Comparison of ENCODE assay signal across 8 cellular contexts in the genomic region with DNA sequence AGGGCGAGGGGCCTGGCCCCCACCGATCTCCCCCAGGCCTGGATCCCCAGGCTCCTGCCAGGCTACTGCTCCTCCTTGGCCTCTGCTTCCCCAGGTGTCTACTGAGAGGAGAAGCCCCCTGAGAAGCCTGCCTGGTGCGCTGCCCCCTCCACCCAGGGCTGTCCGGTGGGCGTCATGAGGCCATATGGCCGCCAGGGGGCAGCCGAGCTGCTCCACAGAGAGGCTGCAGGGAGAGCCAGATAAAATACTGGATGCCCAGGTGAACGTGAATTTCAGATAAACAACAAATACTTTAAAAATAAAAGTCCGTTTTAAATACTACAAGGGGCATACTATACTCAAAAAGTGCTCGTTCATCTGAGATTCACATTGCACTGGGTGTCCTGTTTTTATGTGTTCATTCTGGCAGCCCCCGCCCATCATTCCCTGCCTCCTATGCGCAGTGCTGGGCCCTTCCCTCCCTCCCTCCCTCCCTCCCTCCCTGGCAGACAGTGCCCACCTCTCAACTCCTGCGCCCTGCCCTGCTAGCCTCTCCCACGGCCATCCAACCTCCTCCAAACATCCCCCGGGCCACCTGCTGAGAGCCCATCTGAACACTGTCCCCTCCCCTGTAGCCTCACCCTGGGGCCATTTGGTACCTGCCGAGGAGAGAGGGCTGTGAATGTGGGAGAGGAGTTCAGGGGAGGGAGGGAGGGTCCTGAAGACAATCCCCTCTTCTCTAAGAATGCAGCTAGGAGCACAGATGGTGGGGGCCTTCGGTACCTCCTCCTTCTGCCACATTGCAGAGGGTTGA. TPM values are rescaled to one million over a fixed set of nuclear protein-coding genes. Genes with fewer than 3 reads are reported as not detected.
DNase-seq lines count a peak whose midpoint lies in the region; ATAC-seq and TF ChIP-seq lines count a peak whose summit lies in the region.

No MANE protein-coding gene starts in this region.

- CTCF ChIA-PET in BJ (lab: Yijun Ruan, JAX): interaction anchor here (0.6 to 4.5 kb wide), 28 partner anchors 8 to 519 kb away, joined by 3 to 25 read pairs (median 4); no protein-coding TSS in a partner anchor
- CTCF ChIA-PET in OCI-LY7 (lab: Charles Lee; ENCODE audit: unreplicated experiment): no interaction called here

- H3K4me3 ChIP-seq in BJ (ENCODE audit: low read depth, low read length) (no peak overlapping the region), H7 (ENCODE audit: insufficient read depth, low read depth, low read length) (no peak overlapping the region), OCI-LY7 (ENCODE audit: low read depth, low read length, poor library complexity, severe bottlenecking) (no peak overlapping the region), esophagus squamous epithelium (no peak overlapping the region), suprapubic skin (no peak overlapping the region)

- BruUV-seq in OCI-LY7 (replicated peaks; lab: Mats Ljungman, UMichigan): no TSS peak

- H2AFZ ChIP-seq in OCI-LY7 (ENCODE audit: low read length): no peak overlapping the region

- H3K36me3 ChIP-seq in BJ (ENCODE audit: control insufficient read depth, insufficient read depth, low read length) (no peaks in the 10 kb centered on the region), H7 (replicated peaks; ENCODE audit: control insufficient read depth, insufficient read depth, low read length) (no peaks in the 10 kb centered on the region), OCI-LY7 (ENCODE audit: insufficient read depth, low read length) (no peaks in the 10 kb centered on the region), esophagus squamous epithelium (no peaks in the 10 kb centered on the region), suprapubic skin (no peaks in the 10 kb centered on the region)

- H3K4me1 ChIP-seq in OCI-LY7 (ENCODE audit: insufficient read depth, low read length, poor library complexity, severe bottlenecking) (peaks cover 14% of the 10 kb centered on the region), esophagus squamous epithelium (peaks cover 0 to 15% (median 0%) of the 10 kb centered on the region in 3 donors), suprapubic skin (no peaks in the 10 kb centered on the region)

- ATAC-seq in activated T-cell treated with anti-CD3 and anti-CD28 coated beads, Interleukin-2, amount 50 U/mL, for 72 hours (replicated peaks in 1 of 2): peak; percentile 16 to 19
- ATAC-seq in HG03139 (IDR thresholded peaks at IDR 0.05; ENCODE audit: unreplicated experiment): no peak

- no peak for TF ChIP-seq EP300 in suprapubic skin (IDR thresholded peaks at IDR 0.05)

- H4K20me1 ChIP-seq in OCI-LY7 (ENCODE audit: insufficient read depth, low read length): no peaks in the 10 kb centered on the region

- WGBS in esophagus squamous epithelium, 2 donors: 36 to 41% methylated on average over 10 to 14 of the region's 17 CpGs
- 28% methylated on average over 16 of the region's 17 CpGs for WGBS in suprapubic skin

- TF ChIP-seq CTCF in BJ (IDR thresholded peaks at IDR 0.05; ENCODE audit: insufficient read depth, low read depth, low read length) (peak; percentile 96), OCI-LY7 (conservative IDR thresholded peaks at IDR 0.05; ENCODE audit: low read length) (peak; percentile 96), esophagus squamous epithelium (IDR thresholded peaks at IDR 0.05) (peak; percentile 88 to 92 (median 91)), nephron progenitor cell (IDR thresholded peaks at IDR 0.05) (peak; percentile 97), suprapubic skin (IDR thresholded peaks at IDR 0.05) (peak; percentile 92 to 95)

- intact Hi-C loops in OCI-LY7 (cut with micrococcal nuclease; ENCODE audit: unreplicated experiment): loop anchor here (2.0 to 5.0 kb wide), 2 partner anchors 52 to 122 kb away; no protein-coding TSS in a partner anchor
- intact Hi-C loops in esophagus squamous epithelium (cut with DNase I): loop anchor here (5.0 kb wide), 1 partner anchor 518 kb away; no protein-coding TSS in a partner anchor

- H3K27ac ChIP-seq in OCI-LY7 (ENCODE audit: low read depth, low read length, poor library complexity, severe bottlenecking): no peak overlapping the region
- no peak overlapping the region for H3K27ac ChIP-seq in esophagus squamous epithelium
- no peak overlapping the region for H3K27ac ChIP-seq in suprapubic skin

- no peaks in the 10 kb centered on the region for H3K9me3 ChIP-seq in OCI-LY7 (ENCODE audit: low read length)
- H3K9me3 ChIP-seq in esophagus squamous epithelium: no peaks in the 10 kb centered on the region
- H3K9me3 ChIP-seq in suprapubic skin: no peaks in the 10 kb centered on the region

- H3K9me3 Mint-ChIP-seq in activated T-cell treated with anti-CD3 and anti-CD28 coated beads, Interleukin-2, amount 50 U/mL, for 72 hours: no peaks in the 10 kb centered on the region
- no peaks in the 10 kb centered on the region for H3K9me3 Mint-ChIP-seq in nephron progenitor cell

- H3K27me3 Mint-ChIP-seq in activated T-cell treated with anti-CD3 and anti-CD28 coated beads, Interleukin-2, amount 50 U/mL, for 72 hours (ENCODE audit: low read depth): no peaks in the 10 kb centered on the region
- peaks cover 7% of the 10 kb centered on the region for H3K27me3 Mint-ChIP-seq in nephron progenitor cell (ENCODE audit: low read depth, poor library complexity)

- TF ChIP-seq POLR2A in esophagus squamous epithelium (IDR thresholded peaks at IDR 0.05): no peak
- TF ChIP-seq POLR2A in suprapubic skin (IDR thresholded peaks at IDR 0.05): no peak

- H3K36me3 Mint-ChIP-seq in activated T-cell treated with anti-CD3 and anti-CD28 coated beads, Interleukin-2, amount 50 U/mL, for 72 hours (ENCODE audit: insufficient read depth in 2 of 2): peaks cover 10 to 24% of the 10 kb centered on the region in 2 donors
- no peaks in the 10 kb centered on the region for H3K36me3 Mint-ChIP-seq in nephron progenitor cell (ENCODE audit: low read depth)

- H3K27me3 ChIP-seq in BJ (ENCODE audit: control insufficient read depth, insufficient read depth, low read length): no peaks in the 10 kb centered on the region
- H3K27me3 ChIP-seq in H7 (ENCODE audit: control insufficient read depth, insufficient read depth, low read length): no peaks in the 10 kb centered on the region
- H3K27me3 ChIP-seq in esophagus squamous epithelium: peaks cover 0 to 10% (median 0%) of the 10 kb centered on the region in 4 donors
- H3K27me3 ChIP-seq in suprapubic skin: no peaks in the 10 kb centered on the region

- no peak overlapping the region for H3K4me3 Mint-ChIP-seq in activated T-cell treated with anti-CD3 and anti-CD28 coated beads, Interleukin-2, amount 50 U/mL, for 72 hours
- H3K4me3 Mint-ChIP-seq in nephron progenitor cell: no peak overlapping the region

- H3K9me2 ChIP-seq in OCI-LY7 (ENCODE audit: insufficient read depth, low read length): no peaks in the 10 kb centered on the region

- H3K27ac Mint-ChIP-seq in activated T-cell treated with anti-CD3 and anti-CD28 coated beads, Interleukin-2, amount 50 U/mL, for 72 hours: no peak overlapping the region
- H3K27ac Mint-ChIP-seq in nephron progenitor cell: no peak overlapping the region

- peaks cover 49% of the 10 kb centered on the region for H3K4me1 Mint-ChIP-seq in activated T-cell treated with anti-CD3 and anti-CD28 coated beads, Interleukin-2, amount 50 U/mL, for 72 hours (ENCODE audit: low read depth)
- peaks cover 11% of the 10 kb centered on the region for H3K4me1 Mint-ChIP-seq in nephron progenitor cell

- DNase-seq in BJ (ENCODE audit: low read depth): no peak
- DNase-seq in H7: peak; percentile 96
- DNase-seq in OCI-LY7 (ENCODE audit: low spot score): peak; percentile 71
- peak; percentile 70 to 80 for DNase-seq in activated T-cell treated with anti-CD3 and anti-CD28 coated beads, Interleukin-2, amount 50 U/mL, for 72 hours
- DNase-seq in esophagus squamous epithelium (lab: John Stamatoyannopoulos, UW): no peak
- DNase-seq in nephron progenitor cell: peak; percentile 88
- DNase-seq in suprapubic skin (ENCODE audit: low spot score in 2 of 2): peak; percentile 68 to 76

- no peak overlapping the region for H3K4me2 ChIP-seq in OCI-LY7 (ENCODE audit: low read length)

- no peaks in the 10 kb centered on the region for H3K79me2 ChIP-seq in OCI-LY7 (ENCODE audit: insufficient read depth, low read depth, low read length)

- POLR2A ChIA-PET in BJ (lab: Charles Lee) (no interaction called here), OCI-LY7 (lab: Charles Lee) (interaction anchor here (1.0 kb wide), 1 partner anchor 83 kb away, joined by 3 read pairs; no protein-coding TSS in a partner anchor)

RNA-seq across cellular contexts. Expression of a gene that starts 29.5 kb away (rescaled TPM):
- polyA plus RNA-seq in BJ (2011; rRNA removed): not detected in 2 replicates
- polyA minus RNA-seq in BJ (2011; rRNA and poly(A)+ RNA removed): not detected in 2 replicates
- 0.21 and 1.3 TPM in 2 replicates for total RNA-seq in H7 (2014; rRNA removed; shearing (Covaris generic))
- total RNA-seq in OCI-LY7 (2014; rRNA removed; shearing (Covaris generic)): 1.5 and 1.8 TPM in 2 replicates
- total RNA-seq in OCI-LY7 (2022) (23.6 and 27.4 TPM in 2 replicates), esophagus squamous epithelium (1 to 10 TPM in 3 of 4 donors, under 1 TPM in 1; 0.57 to 9.9 (median 5.3) TPM), suprapubic skin (1 to 10 TPM; 1.9 to 5.9 (median 2.6) TPM)
- total RNA-seq in activated T-cell treated with anti-CD3 and anti-CD28 coated beads, Interleukin-2, amount 50 U/mL, for 72 hours: 100 to 1,000 TPM; 141 to 152 TPM

RNA-seq across cellular contexts. Expression of a gene that starts 46.4 kb away (rescaled TPM):
- polyA plus RNA-seq in BJ (2011; rRNA removed): 344 and 396 TPM in 2 replicates
- polyA minus RNA-seq in BJ (2011; rRNA and poly(A)+ RNA removed): 113 and 152 TPM in 2 replicates
- total RNA-seq in H7 (2014; rRNA removed; shearing (Covaris generic)): 153 and 157 TPM in 2 replicates
- total RNA-seq in OCI-LY7 (2014; rRNA removed; shearing (Covaris generic)): 32.3 and 35.2 TPM in 2 replicates
- 42.5 and 47.2 TPM in 2 replicates for total RNA-seq in OCI-LY7 (2022)
- 10 to 100 TPM; 30.4 to 36.4 TPM for total RNA-seq in activated T-cell treated with anti-CD3 and anti-CD28 coated beads, Interleukin-2, amount 50 U/mL, for 72 hours
- 100 to 1,000 TPM in 1 of 4 donors, 10 to 100 TPM in 3; 77.3 to 114 (median 87.0) TPM for total RNA-seq in esophagus squamous epithelium
- 100 to 1,000 TPM in 2 of 4 donors, 10 to 100 TPM in 2; 34.0 to 115 (median 93.0) TPM for total RNA-seq in suprapubic skin

Comparison
In these comparisons a context has a peak if more than half of its experiments do, and no peak if none do; other contexts are left out.
1. DNase-seq: peak in H7 (single experiment), OCI-LY7 (single experiment), activated T-cell treated with anti-CD3 and anti-CD28 coated beads, Interleukin-2, amount 50 U/mL, for 72 hours (2 of 2), nephron progenitor cell (single experiment) and suprapubic skin (2 of 2); none in BJ (single experiment) and esophagus squamous epithelium (single experiment).
2. RNA of a gene that starts 29.5 kb away (total RNA-seq): 141 to 152 TPM in activated T-cell treated with anti-CD3 and anti-CD28 coated beads, Interleukin-2, amount 50 U/mL, for 72 hours; 1.5 to 27.4 TPM in OCI-LY7, 0.57 to 9.9 TPM in esophagus squamous epithelium, 1.9 to 5.9 TPM in suprapubic skin and 0.21 to 1.3 TPM in H7; every median in the first group is over 4 times any median in the second.
3. Peak in every context shown above with its lines, with median percentiles within 50 percentile points of each other: CTCF ChIP-seq.